In genomic region chr2:169452080-169452479, GRCh38 we compare ENCODE assay signal across 9 cellular contexts. TPM values are rescaled to one million over a fixed set of nuclear protein-coding genes. Genes with fewer than 3 reads are reported as not detected.
DNase-seq lines count a peak whose midpoint lies in the region; ATAC-seq and TF ChIP-seq lines count a peak whose summit lies in the region.
"Had no signal": no experiment of that assay in that cellular context is flagged by ENCODE, and none has a peak within 500 bp of the region (broad histone marks: within the 10 kb centered on the region; RNA-seq: fewer than 3 reads in every experiment).

No MANE protein-coding gene starts in this region.

- POLR2A ChIA-PET in CD4-positive, alpha-beta T cell (lab: Charles Lee): interaction anchor here (1.4 kb wide), 1 partner anchor 11 kb away, joined by 5 read pairs; no protein-coding TSS in a partner anchor

- no peak overlapping the region for H3K4me3 Mint-ChIP-seq in nephron progenitor cell
- no peak overlapping the region for H3K4me3 Mint-ChIP-seq in CD4-positive, alpha-beta T cell
- H3K4me3 Mint-ChIP-seq: stimulated activated naive B cell treated with anti-CD40 and anti-IgM and Interleukin-4, amounts not matched to agents 10 μg/mL and 1 μg/mL and 100 μg/mL, for 72 hours had no signal

- H3K27me3 ChIP-seq in heart left ventricle: no peaks in the 10 kb centered on the region
- H3K27me3 ChIP-seq in CD4-positive, alpha-beta T cell (ENCODE audit: control insufficient read depth, insufficient read depth, low read length): no peaks in the 10 kb centered on the region

- TF ChIP-seq CTCF in heart left ventricle (IDR thresholded peaks at IDR 0.05) (peak in 11 of 12 donors; percentile 20 to 47 (median 40)), nephron progenitor cell (IDR thresholded peaks at IDR 0.05) (peak; percentile 47)
- no peak for TF ChIP-seq CTCF in CD4-positive, alpha-beta T cell (IDR thresholded peaks at IDR 0.05)

- H3K4me1 Mint-ChIP-seq in nephron progenitor cell: no peaks in the 10 kb centered on the region
- no peaks in the 10 kb centered on the region for H3K4me1 Mint-ChIP-seq in CD4-positive, alpha-beta T cell (ENCODE audit: low read depth)
- H3K4me1 Mint-ChIP-seq: stimulated activated naive B cell treated with anti-CD40 and anti-IgM and Interleukin-4, amounts not matched to agents 10 μg/mL and 1 μg/mL and 100 μg/mL, for 72 hours had no signal

- no peak overlapping the region for H3K27ac Mint-ChIP-seq in nephron progenitor cell
- no peak overlapping the region for H3K27ac Mint-ChIP-seq in CD4-positive, alpha-beta T cell
- H3K27ac Mint-ChIP-seq: stimulated activated naive B cell treated with anti-CD40 and anti-IgM and Interleukin-4, amounts not matched to agents 10 μg/mL and 1 μg/mL and 100 μg/mL, for 72 hours had no signal

- H3K9me3 ChIP-seq in heart left ventricle: no peaks in the 10 kb centered on the region
- no peaks in the 10 kb centered on the region for H3K9me3 ChIP-seq in CD4-positive, alpha-beta T cell (ENCODE audit: control insufficient read depth, low read length)

- no peak for TF ChIP-seq POLR2A in heart left ventricle (IDR thresholded peaks at IDR 0.05)

- no peaks in the 10 kb centered on the region for H3K4me1 ChIP-seq in heart left ventricle

- no peak for DNase-seq in heart left ventricle
- no peak for DNase-seq in Right ventricle myocardium inferior (ENCODE audit: missing footprints)
- DNase-seq in NCI-H2227 treated with DMSO at 0.1 percent for 48 hours (lab: John Stamatoyannopoulos, UW): peak; percentile 67
- peak; percentile 49 for DNase-seq in dedifferentiated amniotic fluid mesenchymal stem cell (ENCODE audit: extremely low spot score)
- DNase-seq in nephron progenitor cell: no peak
- DNase-seq in CD4-positive, alpha-beta T cell: no peak
- DNase-seq: stimulated activated naive B cell treated with anti-CD40 and anti-IgM and Interleukin-4, amounts not matched to agents 10 μg/mL and 1 μg/mL and 100 μg/mL, for 72 hours had no signal

- peaks cover 5% of the 10 kb centered on the region for H3K36me3 Mint-ChIP-seq in nephron progenitor cell (ENCODE audit: low read depth)
- H3K36me3 Mint-ChIP-seq in CD4-positive, alpha-beta T cell (ENCODE audit: low read depth): no peaks in the 10 kb centered on the region
- H3K36me3 Mint-ChIP-seq: stimulated activated naive B cell treated with anti-CD40 and anti-IgM and Interleukin-4, amounts not matched to agents 10 μg/mL and 1 μg/mL and 100 μg/mL, for 72 hours had no signal

- CTCF ChIA-PET in CD4-positive, alpha-beta T cell (lab: Charles Lee): interaction anchor here (0.7 kb wide), 1 partner anchor 178 kb away, joined by 3 read pairs; no protein-coding TSS in a partner anchor

- no peaks in the 10 kb centered on the region for H3K36me3 ChIP-seq in heart left ventricle

- no peak overlapping the region for H3K4me3 ChIP-seq in heart left ventricle

- peaks cover 27% of the 10 kb centered on the region for H3K9me3 Mint-ChIP-seq in nephron progenitor cell
- H3K9me3 Mint-ChIP-seq in CD4-positive, alpha-beta T cell: no peaks in the 10 kb centered on the region
- H3K9me3 Mint-ChIP-seq: stimulated activated naive B cell treated with anti-CD40 and anti-IgM and Interleukin-4, amounts not matched to agents 10 μg/mL and 1 μg/mL and 100 μg/mL, for 72 hours had no signal

- no peaks in the 10 kb centered on the region for H3K27me3 Mint-ChIP-seq in nephron progenitor cell (ENCODE audit: low read depth, poor library complexity)
- H3K27me3 Mint-ChIP-seq in CD4-positive, alpha-beta T cell: peaks cover 17% of the 10 kb centered on the region

- no peak overlapping the region for H3K27ac ChIP-seq in heart left ventricle
- H3K27ac ChIP-seq in CD4-positive, alpha-beta T cell (ENCODE audit: low read depth, low read length): no peak overlapping the region

- intact Hi-C loops in heart left ventricle (cut with DNase I): no loop called here
- intact Hi-C loops in Right ventricle myocardium inferior (cut with DNase I): no loop called here
- intact Hi-C loops in CD4-positive, alpha-beta T cell (cut with DNase I, micrococcal nuclease): no loop called here

- ATAC-seq in heart left ventricle (peak in 1 of 4 donors; percentile 47), Right ventricle myocardium inferior (no peak), HG03520 (IDR thresholded peaks at IDR 0.05; ENCODE audit: unreplicated experiment) (no peak), GM21367 (IDR thresholded peaks at IDR 0.05; ENCODE audit: unreplicated experiment) (no peak)
- ATAC-seq in CD4-positive, alpha-beta T cell (ENCODE audit: poor library complexity): no peak

RNA-seq across cellular contexts. Expression of gene BBS5, which starts 27.2 kb away (rescaled TPM):
- total RNA-seq in heart left ventricle (1 to 10 TPM; 6.5 to 9.5 (median 7.9) TPM), Right ventricle myocardium inferior (8.0 TPM)
- polyA plus RNA-seq in heart left ventricle: 1 to 10 TPM; 4.4 to 9.0 TPM
- total RNA-seq in CD4-positive, alpha-beta T cell: 1 to 10 TPM; 2.1 to 2.2 TPM

RNA-seq across cellular contexts. Expression of gene KLHL41, which starts 57.4 kb away (rescaled TPM):
- 100 to 1,000 TPM in 6 of 9 donors, 10 to 100 TPM in 3; 77.8 to 263 (median 112) TPM for total RNA-seq in heart left ventricle
- 10 to 100 TPM; 48.4 to 52.9 TPM for polyA plus RNA-seq in heart left ventricle
- total RNA-seq in Right ventricle myocardium inferior: 159 TPM
- total RNA-seq in CD4-positive, alpha-beta T cell: not detected

Comparison
In these comparisons a context has a peak if more than half of its experiments do, and no peak if none do; other contexts are left out.
1. DNase-seq: peak in NCI-H2227 treated with DMSO at 0.1 percent for 48 hours (single experiment) and dedifferentiated amniotic fluid mesenchymal stem cell (single experiment); none in heart left ventricle (0 of 5), Right ventricle myocardium inferior (single experiment), nephron progenitor cell (single experiment) and CD4-positive, alpha-beta T cell (0 of 10).
2. RNA of gene KLHL41, which starts 57.4 kb away (total RNA-seq): 159 TPM in Right ventricle myocardium inferior (single experiment) and 77.8 to 263 TPM in heart left ventricle; not detected in CD4-positive, alpha-beta T cell; every median in the first group is over 10 times any median in the second.